14 cellular contexts compared by ENCODE assay signal in genomic region chr18:33957705-33958104, GRCh38.
"Had no signal": no experiment of that assay in that cellular context is flagged by ENCODE, and none has a peak within 500 bp of the region (broad histone marks: within the 10 kb centered on the region; RNA-seq: fewer than 3 reads in every experiment).

No MANE protein-coding gene starts in this region.

- H3K9me3 ChIP-seq: colonic mucosa, gastrocnemius medialis, heart right ventricle, upper lobe of left lung had no signal

- DNase-seq: activated CD4-positive, alpha-beta T cell treated with anti-CD3 and anti-CD28 coated beads for 1 hour; activated CD8-positive, alpha-beta memory T cell treated with anti-CD3 and anti-CD28 coated beads, Interleukin-2, amount 50 U/mL, for 48 hours; activated CD8-positive, alpha-beta T cell treated with anti-CD3 and anti-CD28 coated beads, Interleukin-2, amount 10 ng/mL, durations not matched to agents 7 days and 5 days; activated naive CD4-positive, alpha-beta T cell; colonic mucosa; gastrocnemius medialis; heart right ventricle; mammary epithelial cell; stimulated activated CD4-positive, alpha-beta T cell treated with anti-CD3 and anti-CD28 coated beads, Interleukin-12 subunit alpha, Interleukin-12 subunit beta, amount 100 ng/mL, for 4 hours; stimulated activated CD4-positive, alpha-beta T cell treated with anti-CD3 and anti-CD28 coated beads, Interleukin-2, amount 100 ng/mL, for 48 hours; stimulated activated naive CD4-positive, alpha-beta T cell treated with Interleukin-2 at 50 U/mL for 16 hours; T1000; upper lobe of left lung had no signal

- H3K4me3 Mint-ChIP-seq: activated CD8-positive, alpha-beta T cell treated with anti-CD3 and anti-CD28 coated beads, Interleukin-2, amount 10 ng/mL, durations not matched to agents 7 days and 5 days; natural killer cell treated with Interleukin-12 subunit alpha and Interleukin-12 subunit beta and Interleukin-15 and Interleukin-18, amount 100 ng/mL, for 72 hours had no signal

- H3K4me3 ChIP-seq: colonic mucosa, gastrocnemius medialis, heart right ventricle, upper lobe of left lung had no signal

- H3K27ac Mint-ChIP-seq: activated CD8-positive, alpha-beta T cell treated with anti-CD3 and anti-CD28 coated beads, Interleukin-2, amount 10 ng/mL, durations not matched to agents 7 days and 5 days; natural killer cell treated with Interleukin-12 subunit alpha and Interleukin-12 subunit beta and Interleukin-15 and Interleukin-18, amount 100 ng/mL, for 72 hours had no signal

- ATAC-seq: activated CD8-positive, alpha-beta T cell treated with anti-CD3 and anti-CD28 coated beads, Interleukin-2, amount 10 ng/mL, durations not matched to agents 7 days and 5 days; gastrocnemius medialis; heart right ventricle; natural killer cell treated with Interleukin-12 subunit alpha and Interleukin-12 subunit beta and Interleukin-15 and Interleukin-18, amount 100 ng/mL, for 72 hours had no signal

- H3K27me3 ChIP-seq: colonic mucosa, gastrocnemius medialis, heart right ventricle, upper lobe of left lung had no signal

- H3K27me3 Mint-ChIP-seq: natural killer cell treated with Interleukin-12 subunit alpha and Interleukin-12 subunit beta and Interleukin-15 and Interleukin-18, amount 100 ng/mL, for 72 hours had no signal

- H3K4me1 ChIP-seq: colonic mucosa, gastrocnemius medialis, heart right ventricle, upper lobe of left lung had no signal

- H3K27ac ChIP-seq: colonic mucosa, gastrocnemius medialis, heart right ventricle, upper lobe of left lung had no signal

- H3K36me3 ChIP-seq: colonic mucosa, gastrocnemius medialis, heart right ventricle, upper lobe of left lung had no signal

- H3K36me3 Mint-ChIP-seq: natural killer cell treated with Interleukin-12 subunit alpha and Interleukin-12 subunit beta and Interleukin-15 and Interleukin-18, amount 100 ng/mL, for 72 hours had no signal
